ENCODE assay signal across 1 cellular context in the genomic region with DNA sequence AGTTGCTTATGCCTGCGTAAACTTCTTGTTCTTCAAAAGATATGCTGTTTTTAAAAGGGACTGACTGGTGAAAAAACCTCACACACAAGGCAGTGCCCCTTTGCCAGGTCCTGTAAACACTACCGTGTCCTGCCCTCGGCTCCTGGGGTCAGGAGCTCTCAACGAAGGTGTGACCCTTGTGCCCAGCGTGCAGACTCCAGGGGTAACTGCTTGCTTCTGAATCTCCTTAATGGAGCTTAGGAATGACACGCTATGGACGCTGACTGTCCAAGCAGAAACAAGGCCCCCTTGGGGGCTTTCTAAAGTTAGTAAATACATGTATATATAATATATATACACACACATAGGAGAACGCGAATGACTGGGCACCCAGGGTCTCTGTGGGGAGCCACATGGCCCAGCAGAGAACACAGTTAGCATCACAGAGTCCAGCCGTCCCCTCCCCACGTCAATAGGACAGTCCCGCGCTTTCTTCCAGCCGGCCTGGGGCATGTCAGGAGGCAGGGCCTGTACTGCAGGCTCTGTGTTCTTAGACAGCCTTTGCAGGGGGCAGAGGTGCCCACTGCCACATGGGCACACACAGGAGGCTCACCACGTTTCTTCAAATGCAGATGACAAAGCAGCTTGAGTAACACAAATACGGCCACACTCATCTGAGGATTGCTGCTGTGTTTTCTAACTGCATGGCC.
TF ChIP-seq lines count a peak whose summit lies in the region.

No MANE protein-coding gene starts in this region.

TF ChIP-seq in SK-N-SH treated with all-trans-retinoic acid at 6 μM for 48 hours, 23 proteins besides CTCF, POLR2A, EP300 and RAD21 (continued from another document):
- TF ChIP-seq PPARA (CRISPR knock-in tag; IDR thresholded peaks at IDR 0.05; ENCODE audit: borderline replicate concordance) (no peak), ZC3H10 (CRISPR knock-in tag; IDR thresholded peaks at IDR 0.05) (no peak), ARNTL (CRISPR knock-in tag; IDR thresholded peaks at IDR 0.05; ENCODE audit: borderline replicate concordance, low read depth) (no peak), CSDC2 (CRISPR knock-in tag; IDR thresholded peaks at IDR 0.05) (no peak), ZNF565 (CRISPR knock-in tag; conservative IDR thresholded peaks at IDR 0.05; ENCODE audit: low read depth) (no peak)
TF ChIP-seq in SK-N-SH treated with all-trans-retinoic acid at 6 μM for 48 hours: peak in this region for 0.
